In the genomic region with DNA sequence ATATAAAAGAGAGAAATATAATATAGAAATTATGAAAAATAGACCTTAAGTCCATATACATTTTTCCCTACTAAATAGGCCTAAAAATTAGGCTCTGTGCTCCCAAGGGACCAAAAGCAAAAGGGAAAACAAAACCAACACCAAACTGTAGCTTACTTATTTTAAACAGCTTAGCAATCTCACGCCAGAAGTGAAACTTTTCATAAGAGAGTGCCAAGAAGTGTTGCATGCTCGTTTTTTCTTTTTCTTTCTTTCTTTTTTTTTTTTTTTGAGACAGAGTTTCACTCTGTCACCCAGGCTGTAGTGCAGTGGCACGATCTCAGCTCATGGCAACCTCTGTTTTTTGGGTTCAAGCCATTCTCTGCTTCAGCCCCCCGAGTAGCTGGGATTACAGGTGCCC, we compare ENCODE assay signal across 13 cellular contexts.
DNase-seq lines count a peak whose midpoint lies in the region; ATAC-seq and TF ChIP-seq lines count a peak whose summit lies in the region.
"Had no signal": no experiment of that assay in that cellular context is flagged by ENCODE, and none has a peak within 500 bp of the region (broad histone marks: within the 10 kb centered on the region; RNA-seq: fewer than 3 reads in every experiment).

No MANE protein-coding gene starts in this region.

- H3K9me3 Mint-ChIP-seq in osteocyte (ENCODE audit: unreplicated experiment), result no peaks in the 10 kb centered on the region

- no peak overlapping the region for H4K91ac ChIP-seq in neuronal stem cell (ENCODE audit: low read depth, low read length, poor library complexity)

- H3K9ac ChIP-seq in neuronal stem cell (ENCODE audit: low read depth, low read length, poor library complexity), result no peak overlapping the region
- H3K9ac ChIP-seq: parathyroid adenoma had no signal

- H3K36me3 ChIP-seq in brain microvascular endothelial cell (replicated peaks) (no peaks in the 10 kb centered on the region), neuronal stem cell (replicated peaks in 1 of 2; ENCODE audit: control insufficient read depth in 2 of 2, insufficient read depth in 2 of 2, low read length in 2 of 2) (no peaks in the 10 kb centered on the region)
- H3K36me3 ChIP-seq: left ventricle myocardium inferior had no signal

- H3K27ac Mint-ChIP-seq in osteocyte (ENCODE audit: unreplicated experiment), result no peak overlapping the region
- H3K27ac Mint-ChIP-seq: B cell had no signal

- H2AK5ac ChIP-seq in neuronal stem cell (ENCODE audit: low read depth, low read length), result no peak overlapping the region

- no peaks in the 10 kb centered on the region for H3K4me1 ChIP-seq in neuronal stem cell (ENCODE audit: control insufficient read depth in 2 of 2, insufficient read depth in 1 of 2, low read depth in 1 of 2, low read length in 2 of 2)
- H3K4me1 ChIP-seq: left ventricle myocardium inferior, parathyroid adenoma had no signal

- H3K4ac ChIP-seq in neuronal stem cell (ENCODE audit: low read length), result no peak overlapping the region

- no peak overlapping the region for H3K4me2 ChIP-seq in neuronal stem cell (ENCODE audit: insufficient read depth, low read length, poor library complexity, severe bottlenecking)

- H3K27ac ChIP-seq in brain microvascular endothelial cell (no peak overlapping the region), neuronal stem cell (replicated peaks; ENCODE audit: low read length) (no peak overlapping the region)
- H3K27ac ChIP-seq: left ventricle myocardium inferior, parathyroid adenoma had no signal

- H3K4me3 ChIP-seq in brain microvascular endothelial cell (ENCODE audit: low read depth, low read length) (no peak overlapping the region), neuronal stem cell (ENCODE audit: low read length in 2 of 2) (no peak overlapping the region)
- H3K4me3 ChIP-seq: left ventricle myocardium inferior had no signal

- no peak overlapping the region for H3K4me3 Mint-ChIP-seq in osteocyte (ENCODE audit: unreplicated experiment)
- H3K4me3 Mint-ChIP-seq: B cell had no signal

- H3K27me3 ChIP-seq in brain microvascular endothelial cell (replicated peaks) (no peaks in the 10 kb centered on the region), neuronal stem cell (ENCODE audit: control insufficient read depth in 3 of 3, insufficient read depth in 3 of 3, low read depth in 1 of 3, low read length in 3 of 3) (no peaks in the 10 kb centered on the region)

- H2AFZ ChIP-seq in neuronal stem cell (ENCODE audit: low read length), result no peak overlapping the region
- H2AFZ ChIP-seq: parathyroid adenoma had no signal

- H2BK5ac ChIP-seq in neuronal stem cell (ENCODE audit: low read length), result no peak overlapping the region

- H3K9me3 ChIP-seq in neuronal stem cell (replicated peaks in 1 of 2; ENCODE audit: control insufficient read depth in 2 of 2, insufficient read depth in 1 of 2, low read depth in 1 of 2, low read length in 2 of 2), result peaks cover 0 to 2% of the 10 kb centered on the region in 2 donors
- H3K9me3 ChIP-seq: left ventricle myocardium inferior had no signal

- peaks cover 8% of the 10 kb centered on the region for H3K4me1 Mint-ChIP-seq in osteocyte (ENCODE audit: unreplicated experiment)

- DNase-seq in brain microvascular endothelial cell (no peak), osteocyte (ENCODE audit: extremely low spot score, unreplicated experiment) (no peak), iPS-NIHi11 (ENCODE audit: low spot score) (no peak), neuronal stem cell (ENCODE audit: low spot score) (no peak)
- DNase-seq: activated naive CD4-positive, alpha-beta T cell treated with anti-CD3 and anti-CD28 coated beads, Interleukin-2, amount 50 U/mL, for 16 hours; foreskin melanocyte; left ventricle myocardium inferior had no signal

- H2BK12ac ChIP-seq in neuronal stem cell (ENCODE audit: low read length), result no peak overlapping the region

- no peak overlapping the region for H3K18ac ChIP-seq in neuronal stem cell (ENCODE audit: low read length)

- no peaks in the 10 kb centered on the region for H3K79me1 ChIP-seq in neuronal stem cell (ENCODE audit: low read depth, low read length)

- no CpG with 5 or more reads among the region's 4 CpGs for WGBS in neuronal stem cell (ENCODE audit: extremely low coverage in 2 of 2, insufficient read length in 2 of 2, insufficient replicate concordance in 1 of 2), 2 donors

- no peaks in the 10 kb centered on the region for H3K27me3 Mint-ChIP-seq in osteocyte (ENCODE audit: unreplicated experiment)

- ATAC-seq in GM18502 (IDR thresholded peaks at IDR 0.05; ENCODE audit: poor library complexity, unreplicated experiment) (peak; percentile 95), GM19463 (IDR thresholded peaks at IDR 0.05; ENCODE audit: unreplicated experiment) (peak; percentile 89), HG02885 (IDR thresholded peaks at IDR 0.05; ENCODE audit: poor library complexity, unreplicated experiment) (peak; percentile 97), HG03565 (IDR thresholded peaks at IDR 0.05; ENCODE audit: unreplicated experiment) (peak; percentile 97)

- in situ Hi-C loops in brain microvascular endothelial cell (cut with HindIII; ENCODE audit: low pct_ligation_motif_present, low sequenced_read_pairs), result no loop called here

- no peaks in the 10 kb centered on the region for H3K36me3 Mint-ChIP-seq in osteocyte (ENCODE audit: unreplicated experiment)

- no peak overlapping the region for H2BK15ac ChIP-seq in neuronal stem cell (ENCODE audit: low read length)

- H4K8ac ChIP-seq in neuronal stem cell (ENCODE audit: low read depth, low read length), result no peak overlapping the region

- no peak overlapping the region for H2BK120ac ChIP-seq in neuronal stem cell (ENCODE audit: low read depth, low read length)

- H3K23ac ChIP-seq in neuronal stem cell (ENCODE audit: low read depth, low read length, poor library complexity), result no peak overlapping the region

- H3K14ac ChIP-seq in neuronal stem cell (ENCODE audit: low read length), result no peak overlapping the region

- TF ChIP-seq CTCF in brain microvascular endothelial cell (IDR thresholded peaks at IDR 0.05; ENCODE audit: low read depth, low read length, missing control alignments) (no peak), osteocyte (IDR thresholded peaks at IDR 0.05) (no peak)
